ENCODE assay signal across 8 cellular contexts in the genomic region with DNA sequence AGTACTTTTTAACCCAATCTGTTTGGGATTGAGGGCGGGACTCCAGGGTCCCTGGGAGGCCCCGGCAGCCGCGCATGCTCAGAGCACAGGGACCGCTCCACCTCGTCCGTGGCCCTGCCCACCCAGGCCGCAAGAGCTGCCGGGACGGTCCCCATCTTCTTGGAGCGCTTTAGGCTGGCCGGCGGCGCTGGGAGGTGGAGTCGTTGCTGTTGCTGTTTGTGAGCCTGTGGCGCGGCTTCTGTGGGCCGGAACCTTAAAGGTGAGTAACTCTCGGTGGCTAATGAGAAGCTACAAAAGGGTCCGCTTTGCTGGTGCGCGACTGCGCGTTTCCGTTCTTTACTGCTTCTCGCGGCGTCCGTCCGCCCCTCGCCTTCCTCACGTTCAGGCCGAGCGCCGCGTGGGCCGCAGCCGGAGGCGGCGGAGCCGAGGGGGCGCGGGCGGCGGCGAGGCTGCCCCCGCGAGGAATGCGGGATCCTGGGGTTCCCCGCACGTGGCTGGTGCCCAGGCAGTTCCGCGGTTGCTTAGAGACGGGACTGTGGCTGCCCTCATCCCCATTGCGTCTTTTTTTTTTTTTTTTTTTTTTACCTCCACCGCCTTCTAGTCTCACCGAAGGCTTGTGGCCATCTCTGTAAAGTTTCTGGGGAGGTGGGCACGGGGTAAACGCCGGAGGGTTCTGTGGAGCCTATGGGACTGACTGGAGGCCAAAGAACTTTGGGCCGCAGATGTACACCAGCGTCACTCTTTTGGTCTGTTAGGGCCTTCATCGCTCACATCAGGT. TPM values are rescaled to one million over a fixed set of nuclear protein-coding genes. Genes with fewer than 3 reads are reported as not detected.
DNase-seq lines count a peak whose midpoint lies in the region; ATAC-seq and TF ChIP-seq lines count a peak whose summit lies in the region.

SSB (plus strand) TSS at position 154 of the 778 bp plus-strand sequence. CDS start 2,090 bp downstream, outside the sequence.

- peak within 1 kb of the TSS; percentile 97 for H3K9ac ChIP-seq in NT2/D1 (ENCODE audit: insufficient read length, low read depth)
- H3K9ac ChIP-seq in endodermal cell (ENCODE audit: extremely low read depth, low read length, poor library complexity, severe bottlenecking): peak within 1 kb of the TSS; percentile 77

- peaks cover 37% of the 10 kb centered on the region for H3K36me3 ChIP-seq in NT2/D1 (ENCODE audit: insufficient read depth, insufficient read length, low read length)
- peaks cover 31% of the 10 kb centered on the region for H3K36me3 ChIP-seq in endodermal cell (ENCODE audit: control insufficient read depth, insufficient read depth, low read length)

- H3K27me3 ChIP-seq in NT2/D1 (ENCODE audit: insufficient read depth, insufficient read length) (no peaks in the 10 kb centered on the region), endodermal cell (ENCODE audit: control insufficient read depth, insufficient read depth, low read length, poor library complexity, severe bottlenecking) (no peaks in the 10 kb centered on the region)

- H3K9me3 ChIP-seq in NT2/D1 (ENCODE audit: insufficient read depth, low read length): peaks cover 4% of the 10 kb centered on the region; the same call in 1 of the 2 replicates
- no peaks in the 10 kb centered on the region for H3K9me3 ChIP-seq in endodermal cell (ENCODE audit: control insufficient read depth, low read length)

- H3K27ac ChIP-seq in endodermal cell (ENCODE audit: low read depth, low read length): peak within 1 kb of the TSS; percentile 83

- H3K4me1 Mint-ChIP-seq in endodermal cell: peaks cover 6% of the 10 kb centered on the region

- DNase-seq in COLO829 (ENCODE audit: low spot score) (peak; percentile 76), HT1080 (ENCODE audit: low read depth) (peak; percentile 96), NT2/D1 (ENCODE audit: low read depth, low spot score) (peak; percentile 89), endodermal cell (peak; percentile 97), mesenteric fat pad (ENCODE audit: low spot score) (peak; percentile 95)
- DNase-seq in activated CD8-positive, alpha-beta memory T cell treated with anti-CD3 and anti-CD28 coated beads, Interleukin-2, amount 50 U/mL, for 1 hour (ENCODE audit: extremely low read depth): peak; percentile 89
- DNase-seq in stimulated activated CD8-positive, alpha-beta memory T cell treated with anti-CD3 and anti-CD28 coated beads, Interleukin-15, amount 100 ng/mL, for 24 hours (ENCODE audit: low read depth): peak; percentile 86

- H3K4me3 ChIP-seq in NT2/D1 (ENCODE audit: insufficient read length, low read depth): peak within 1 kb of the TSS; percentile 91
- H3K4me3 ChIP-seq in endodermal cell (ENCODE audit: low read length): peak within 1 kb of the TSS; percentile 93

- peaks cover 20% of the 10 kb centered on the region for H3K36me3 Mint-ChIP-seq in endodermal cell (ENCODE audit: low read depth)

- TF ChIP-seq CTCF in endodermal cell (conservative IDR thresholded peaks at IDR 0.05): no peak

- H3K27ac Mint-ChIP-seq in endodermal cell: peak within 1 kb of the TSS; percentile 86

- no peaks in the 10 kb centered on the region for H3K27me3 Mint-ChIP-seq in endodermal cell (ENCODE audit: insufficient read depth)

- H3K4me3 Mint-ChIP-seq in endodermal cell: peak within 1 kb of the TSS; percentile 82

- WGBS in endodermal cell (ENCODE audit: insufficient coverage in 1 of 2, insufficient read length in 1 of 2), 2 experiments: 0 to 2% methylated on average over 11 to 63 of the region's 63 CpGs

- H3K4me1 ChIP-seq in NT2/D1 (ENCODE audit: insufficient read depth, insufficient read length) (no peaks in the 10 kb centered on the region), endodermal cell (ENCODE audit: control insufficient read depth, insufficient read depth, low read length) (no peaks in the 10 kb centered on the region)

- ATAC-seq in GM21360 (IDR thresholded peaks at IDR 0.05; ENCODE audit: unreplicated experiment): peak; percentile 97

- no peaks in the 10 kb centered on the region for H3K9me3 Mint-ChIP-seq in endodermal cell

RNA-seq across cellular contexts. Expression of gene SSB, which starts in this region (rescaled TPM):
- total RNA-seq in HT1080 (2014; rRNA removed; shearing (Covaris generic)): 144 and 174 TPM in 2 replicates
- 165 and 204 TPM in 2 replicates for polyA plus RNA-seq in HT1080 (2015; cell fraction: cytosol; rRNA removed)
- 232 and 264 TPM in 2 replicates for polyA plus RNA-seq in HT1080 (2015; cell fraction: nucleus; rRNA removed)
- 100 to 1,000 TPM; 182 to 208 TPM for total RNA-seq in endodermal cell
- 153 TPM for polyA plus RNA-seq in endodermal cell (2013, experiment 1 of 2)
- polyA plus RNA-seq in endodermal cell (2013, experiment 2 of 2): 151 TPM
- total RNA-seq in mesenteric fat pad: 184 TPM

Comparison
In these comparisons a context has a peak if more than half of its experiments do, and no peak if none do; other contexts are left out.
1. Peak in every context shown above with its lines: DNase-seq, ATAC-seq, H3K4me3 ChIP-seq and H3K27ac ChIP-seq.